Comparison of ENCODE assay signal across 1 cellular context in the genomic region with DNA sequence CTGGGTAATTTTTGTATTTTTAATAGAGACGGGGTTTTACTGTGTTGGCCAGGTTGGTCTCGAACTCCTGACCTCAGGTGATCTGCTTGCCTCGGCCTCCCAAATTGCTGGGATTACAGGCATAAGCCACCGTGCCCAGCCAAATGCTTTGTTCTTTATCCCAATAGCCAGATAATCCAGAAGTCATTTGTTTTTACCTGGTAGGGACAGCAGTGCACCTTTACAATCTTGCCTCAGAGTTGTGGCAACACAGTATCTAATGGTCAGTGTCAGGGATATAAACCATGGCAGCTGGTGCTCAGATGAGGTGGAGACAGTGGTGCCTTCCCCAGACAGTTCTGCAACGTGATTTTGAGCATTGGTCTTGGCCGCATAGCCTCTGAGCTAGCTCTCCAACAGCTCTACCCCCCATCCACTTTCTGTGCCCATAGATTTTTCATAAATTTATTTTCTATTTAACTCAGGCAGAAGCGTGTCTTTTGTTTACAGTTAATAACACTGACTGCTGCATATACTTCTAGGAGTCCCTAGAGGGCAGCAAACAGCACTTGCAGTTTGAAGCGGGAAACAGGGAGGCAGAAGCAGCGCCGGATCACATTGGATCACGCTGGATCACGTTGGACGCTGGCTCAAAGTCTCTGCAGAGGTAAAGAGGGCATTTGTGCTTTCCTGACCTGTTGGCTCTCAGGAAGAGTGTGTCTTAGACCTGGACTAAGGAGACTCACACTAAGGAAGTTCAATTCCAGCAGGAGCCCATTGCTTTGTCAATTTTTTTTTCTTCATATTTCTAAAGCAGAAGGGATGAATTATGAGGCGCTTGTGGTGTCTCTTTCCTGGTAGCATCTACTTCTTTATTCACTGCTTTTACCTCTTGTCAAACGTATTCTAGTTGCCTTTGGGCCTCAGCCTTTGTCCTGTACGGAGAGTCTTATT.
TF ChIP-seq lines count a peak whose summit lies in the region.

No MANE protein-coding gene starts in this region.

TF ChIP-seq in H1, 55 proteins besides CTCF, POLR2A, EP300 and RAD21:
- TF ChIP-seq SP4 (IDR thresholded peaks at IDR 0.05; ENCODE audit: low read length) (no peak), CHD2 (IDR thresholded peaks at IDR 0.05; ENCODE audit: low read length) (no peak), TAF1 (IDR thresholded peaks at IDR 0.05; ENCODE audit: low read depth, low read length) (no peak), BRCA1 (IDR thresholded peaks at IDR 0.05; ENCODE audit: low read depth, low read length) (no peak), TBP (IDR thresholded peaks at IDR 0.05; ENCODE audit: low read depth, low read length) (no peak), SIX5 (IDR thresholded peaks at IDR 0.05; ENCODE audit: low read depth, low read length) (no peak), TAF7 (optimal IDR thresholded peaks at IDR 0.05; ENCODE audit: borderline replicate concordance, low read depth, low read length) (no peak), RNF2 (IDR thresholded peaks at IDR 0.05; ENCODE audit: borderline replicate concordance, low read depth, low read length, missing control alignments, poor library complexity, severe bottlenecking) (no peak), KDM1A (IDR thresholded peaks at IDR 0.05; ENCODE audit: borderline replicate concordance, low read length) (no peak), NRF1 (IDR thresholded peaks at IDR 0.05; ENCODE audit: low read depth, low read length) (no peak), USF2 (IDR thresholded peaks at IDR 0.05; ENCODE audit: low read length) (peak; percentile 33; the same call in 1 of the 2 replicates), SUZ12 (IDR thresholded peaks at IDR 0.05; ENCODE audit: low read length) (no peak), SP2 (IDR thresholded peaks at IDR 0.05; ENCODE audit: low read length) (no peak), MAX (IDR thresholded peaks at IDR 0.05) (peak; percentile 94), YY1 (IDR thresholded peaks at IDR 0.05; ENCODE audit: low read depth, low read length) (no peak), EZH2 (IDR thresholded peaks at IDR 0.05; ENCODE audit: low read depth, low read length, severe bottlenecking) (no peak), CBX8 (IDR thresholded peaks at IDR 0.05; ENCODE audit: borderline replicate concordance, low read depth, low read length) (no peak), CEBPB (IDR thresholded peaks at IDR 0.05; ENCODE audit: low read depth, low read length) (no peak), GABPA (IDR thresholded peaks at IDR 0.05; ENCODE audit: borderline replicate concordance, insufficient read depth, low read length) (peak; percentile 49; the same call in 1 of the 2 replicates), CREB1 (IDR thresholded peaks at IDR 0.05) (0 out of 2 replicates have a peak, but pooled peaks have one; percentile 13), HDAC2 (IDR thresholded peaks at IDR 0.05; ENCODE audit: borderline replicate concordance in 1 of 2, low read depth in 2 of 2, low read length in 2 of 2) (no peak), RXRA (IDR thresholded peaks at IDR 0.05; ENCODE audit: insufficient read depth, low read depth, low read length) (no peak), KDM4A (IDR thresholded peaks at IDR 0.05; ENCODE audit: low read depth, low read length, severe bottlenecking) (no peak), NANOG (IDR thresholded peaks at IDR 0.05; ENCODE audit: insufficient read depth, low read depth, low read length, poor library complexity, severe bottlenecking) (no peak), CHD1 (IDR thresholded peaks at IDR 0.05; ENCODE audit: low read depth, low read length) (no peak)
- TF ChIP-seq, protein P1, sequence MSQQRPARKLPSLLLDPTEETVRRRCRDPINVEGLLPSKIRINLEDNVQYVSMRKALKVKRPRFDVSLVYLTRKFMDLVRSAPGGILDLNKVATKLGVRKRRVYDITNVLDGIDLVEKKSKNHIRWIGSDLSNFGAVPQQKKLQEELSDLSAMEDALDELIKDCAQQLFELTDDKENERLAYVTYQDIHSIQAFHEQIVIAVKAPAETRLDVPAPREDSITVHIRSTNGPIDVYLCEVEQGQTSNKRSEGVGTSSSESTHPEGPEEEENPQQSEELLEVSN (IDR thresholded peaks at IDR 0.05) = peak; percentile 99
